Comparison of ENCODE assay signal across 16 cellular contexts in genomic region chr6:168968801-168969200, GRCh38.
DNase-seq lines count a peak whose midpoint lies in the region; FAIRE-seq and TF ChIP-seq lines count a peak whose summit lies in the region.
"Had no signal": no experiment of that assay in that cellular context is flagged by ENCODE, and none has a peak within 500 bp of the region (broad histone marks: within the 10 kb centered on the region; RNA-seq: fewer than 3 reads in every experiment).

No MANE protein-coding gene starts in this region.

- no peaks in the 10 kb centered on the region for H3K79me2 ChIP-seq in mammary epithelial cell (ENCODE audit: insufficient read depth, low read length)

- H3K27me3 ChIP-seq in breast epithelium (no peaks in the 10 kb centered on the region), mammary epithelial cell (ENCODE audit: insufficient read depth, low read length) (no peaks in the 10 kb centered on the region), SJCRH30 (no peaks in the 10 kb centered on the region), mesenchymal stem cell (ENCODE audit: control insufficient read depth in 1 of 2, insufficient read depth in 1 of 2, low read length in 2 of 2) (no peaks in the 10 kb centered on the region)
- H3K27me3 ChIP-seq: BLaER1 treated with 17β-estradiol and CSF1 and Interleukin-3, amounts not matched to agents 10 nM and 100 nM had no signal

- TF ChIP-seq CTCF in breast epithelium (IDR thresholded peaks at IDR 0.05): no peak
- no peak for TF ChIP-seq CTCF in mammary epithelial cell (conservative IDR thresholded peaks at IDR 0.05 in 1 of 2, IDR thresholded peaks at IDR 0.05 in 1 of 2; ENCODE audit: extremely low read depth in 1 of 2, insufficient read depth in 1 of 2, low read depth in 1 of 2, low read length in 2 of 2)
- TF ChIP-seq CTCF in RWPE1 (conservative IDR thresholded peaks at IDR 0.05; ENCODE audit: low read depth): no peak

- H3K9me3 ChIP-seq in breast epithelium: no peaks in the 10 kb centered on the region
- H3K9me3 ChIP-seq in mammary epithelial cell (replicated peaks; ENCODE audit: insufficient read depth, low read length): no peaks in the 10 kb centered on the region
- H3K9me3 ChIP-seq in SJCRH30 (replicated peaks): peaks cover 19% of the 10 kb centered on the region
- peaks cover 2% of the 10 kb centered on the region for H3K9me3 ChIP-seq in mesenchymal stem cell (ENCODE audit: control insufficient read depth, low read length)

- POLR2A ChIA-PET in RWPE1 (lab: Yijun Ruan, JAX; ENCODE audit: low non-redundant PET): no interaction called here

- no peak overlapping the region for H2AK5ac ChIP-seq in mesenchymal stem cell (ENCODE audit: low read length, severe bottlenecking)

- H3K4ac ChIP-seq in mesenchymal stem cell (ENCODE audit: low read depth in 1 of 2, low read length in 2 of 2): no peak overlapping the region

- in situ Hi-C loops in mammary epithelial cell (cut with MboI; ENCODE audit: low sequenced_read_pairs in 2 of 2): no loop called here

- no peak overlapping the region for H2BK15ac ChIP-seq in mesenchymal stem cell (ENCODE audit: low read depth, poor library complexity, severe bottlenecking)

- no peak overlapping the region for H2BK5ac ChIP-seq in mesenchymal stem cell (ENCODE audit: low read depth, low read length, poor library complexity, severe bottlenecking)

- DNase-seq in breast epithelium (ENCODE audit: low spot score in 2 of 2) (no peak), mammary epithelial cell (no peak), SJCRH30 (peak in 1 of 2 experiments; percentile 25), mesenchymal stem cell (no peak), RWPE1 (ENCODE audit: low spot score) (no peak), putamen (ENCODE audit: low spot score) (no peak), GM19240 (ENCODE audit: insufficient read length, low spot score) (no peak), urothelium cell line (ENCODE audit: low spot score) (no peak)
- DNase-seq: DMS 273 treated with DMSO at 0.1 percent for 48 hours, GDM1, H7 had no signal

- H3K14ac ChIP-seq in mesenchymal stem cell (ENCODE audit: low read length in 2 of 2): no peak overlapping the region

- H3K4me1 ChIP-seq in breast epithelium: no peaks in the 10 kb centered on the region
- no peaks in the 10 kb centered on the region for H3K4me1 ChIP-seq in mammary epithelial cell (ENCODE audit: insufficient read depth, low read length)
- H3K4me1 ChIP-seq in SJCRH30: peaks cover 48% of the 10 kb centered on the region
- H3K4me1 ChIP-seq in mesenchymal stem cell (ENCODE audit: control insufficient read depth, insufficient read depth, low read depth, low read length): peaks cover 2% of the 10 kb centered on the region

- H3K27ac ChIP-seq in breast epithelium (peak overlapping the region; percentile 17 to 63), mammary epithelial cell (ENCODE audit: insufficient read depth, low read depth, low read length) (no peak overlapping the region), SJCRH30 (peak overlapping the region; percentile 98), mesenchymal stem cell (ENCODE audit: low read length, poor library complexity, severe bottlenecking) (no peak overlapping the region), RWPE1 (no peak overlapping the region)
- H3K27ac ChIP-seq: 22Rv1 had no signal

- H3K79me1 ChIP-seq in mesenchymal stem cell (replicated peaks; ENCODE audit: low read length, poor library complexity, severe bottlenecking): no peaks in the 10 kb centered on the region

- H3K9ac ChIP-seq in mammary epithelial cell (ENCODE audit: insufficient read depth, low read length) (no peak overlapping the region), mesenchymal stem cell (ENCODE audit: low read length) (peak overlapping the region; percentile 59)
- H3K9ac ChIP-seq: BLaER1 treated with 17β-estradiol and CSF1 and Interleukin-3, amounts not matched to agents 10 nM and 100 nM had no signal

- WGBS in mammary epithelial cell (ENCODE audit: low coverage, missing lambda C conversion rate): 83% methylated on average over 3 of the region's 3 CpGs
- WGBS in mesenchymal stem cell: no CpG with 5 or more reads among the region's 3 CpGs

- H2AFZ ChIP-seq in mammary epithelial cell (ENCODE audit: low read depth, low read length) (no peak overlapping the region), mesenchymal stem cell (ENCODE audit: low read depth, low read length) (no peak overlapping the region)

- no peak overlapping the region for H3K18ac ChIP-seq in mesenchymal stem cell (ENCODE audit: low read depth in 1 of 2, low read length in 2 of 2)

- H2BK12ac ChIP-seq in mesenchymal stem cell (ENCODE audit: low read length in 2 of 2): no peak overlapping the region

- H3K4me3 ChIP-seq in breast epithelium (no peak overlapping the region), mammary epithelial cell (replicated peaks in 1 of 3; ENCODE audit: insufficient read depth in 1 of 3, low read depth in 2 of 3, low read length in 3 of 3) (no peak overlapping the region), SJCRH30 (no peak overlapping the region), mesenchymal stem cell (ENCODE audit: insufficient read depth in 1 of 2, low read depth in 1 of 2, low read length in 2 of 2) (no peak overlapping the region)
- H3K4me3 ChIP-seq: BLaER1 treated with 17β-estradiol and CSF1 and Interleukin-3, amounts not matched to agents 10 nM and 100 nM; GM12878 had no signal

- H3K36me3 ChIP-seq in breast epithelium (no peaks in the 10 kb centered on the region), mammary epithelial cell (ENCODE audit: insufficient read depth, low read length) (no peaks in the 10 kb centered on the region), SJCRH30 (no peaks in the 10 kb centered on the region), mesenchymal stem cell (ENCODE audit: control insufficient read depth in 1 of 2, insufficient read depth in 2 of 2, low read depth in 1 of 2, low read length in 2 of 2) (no peaks in the 10 kb centered on the region)
- H3K36me3 ChIP-seq: BLaER1 treated with 17β-estradiol and CSF1 and Interleukin-3, amounts not matched to agents 10 nM and 100 nM had no signal

- H3K4me2 ChIP-seq in mammary epithelial cell (ENCODE audit: insufficient read depth, low read depth, low read length): no peak overlapping the region
- H3K4me2 ChIP-seq in mesenchymal stem cell (ENCODE audit: low read length, poor library complexity, severe bottlenecking): no peak overlapping the region

- FAIRE-seq in urothelium cell line (lab: Jason Lieb, UNC): no peak
- FAIRE-seq: A204.1, GM12878, H1 had no signal

- H4K8ac ChIP-seq in mesenchymal stem cell (ENCODE audit: low read length): no peak overlapping the region

- CTCF ChIA-PET in mammary epithelial cell (lab: Charles Lee; ENCODE audit: low non-redundant PET): no interaction called here
- CTCF ChIA-PET in RWPE1 (lab: Yijun Ruan, JAX): no interaction called here

- TF ChIP-seq POLR2A in breast epithelium (IDR thresholded peaks at IDR 0.05): no peak

- no TSS peak for BruUV-seq in mammary epithelial cell (replicated peaks; lab: Mats Ljungman, UMichigan)

- intact Hi-C loops in breast epithelium (cut with DNase I; ENCODE audit: low total_unique reads) (no loop called here), mammary epithelial cell (cut with micrococcal nuclease) (no loop called here)

- no peak overlapping the region for H3K23ac ChIP-seq in mesenchymal stem cell (ENCODE audit: low read length in 2 of 2)

- no peak overlapping the region for H4K91ac ChIP-seq in mesenchymal stem cell (ENCODE audit: low read length)

- H2BK120ac ChIP-seq in mesenchymal stem cell (ENCODE audit: low read depth, low read length): no peak overlapping the region

- dilution Hi-C loops in mammary epithelial cell (cut with HindIII; ENCODE audit: low sequenced_read_pairs): no loop called here

- H4K20me1 ChIP-seq in mammary epithelial cell (ENCODE audit: insufficient read depth, low read length): no peaks in the 10 kb centered on the region
- H4K20me1 ChIP-seq: BLaER1 treated with 17β-estradiol and CSF1 and Interleukin-3, amounts not matched to agents 10 nM and 100 nM had no signal

Comparison
In these comparisons a context has a peak if more than half of its experiments do, and no peak if none do; other contexts are left out.
1. H3K27ac ChIP-seq: peak in breast epithelium (2 of 2) and SJCRH30 (single experiment); none in mammary epithelial cell (single experiment), mesenchymal stem cell (single experiment) and RWPE1 (single experiment).